In genomic region chr5:172052454-172053236, GRCh38 we compare ENCODE assay signal across 10 cellular contexts. TPM values are rescaled to one million over a fixed set of nuclear protein-coding genes. Genes with fewer than 3 reads are reported as not detected.
DNase-seq lines count a peak whose midpoint lies in the region; ATAC-seq and TF ChIP-seq lines count a peak whose summit lies in the region.
"Had no signal": no experiment of that assay in that cellular context is flagged by ENCODE, and none has a peak within 500 bp of the region (broad histone marks: within the 10 kb centered on the region; RNA-seq: fewer than 3 reads in every experiment).

No MANE protein-coding gene starts in this region.

- H4K91ac ChIP-seq in neuronal stem cell (ENCODE audit: low read depth, low read length, poor library complexity) = no peak overlapping the region

- no peak overlapping the region for H3K9ac ChIP-seq in neuronal stem cell (ENCODE audit: low read depth, low read length, poor library complexity)

- H3K4me3 ChIP-seq in fibroblast of the aortic adventitia (ENCODE audit: low read depth, low read length) (no peak overlapping the region), neuronal stem cell (ENCODE audit: low read length in 2 of 2) (no peak overlapping the region)
- H3K4me3 ChIP-seq: Peyer's patch had no signal

- ATAC-seq in HG03159 (IDR thresholded peaks at IDR 0.05; ENCODE audit: unreplicated experiment) = no peak
- ATAC-seq: activated CD8-positive, alpha-beta T cell treated with anti-CD3 and anti-CD28 coated beads, Interleukin-2, amount 10 ng/mL, durations not matched to agents 7 days and 5 days had no signal

- H2AK5ac ChIP-seq in neuronal stem cell (ENCODE audit: low read depth, low read length) = no peak overlapping the region

- H4K8ac ChIP-seq in neuronal stem cell (ENCODE audit: low read depth, low read length) = no peak overlapping the region

- peaks cover 0 to 10% of the 10 kb centered on the region in 2 donors for H3K36me3 ChIP-seq in neuronal stem cell (replicated peaks in 1 of 2; ENCODE audit: control insufficient read depth in 2 of 2, insufficient read depth in 2 of 2, low read length in 2 of 2)

- peak overlapping the region; percentile 29 for H3K18ac ChIP-seq in neuronal stem cell (ENCODE audit: low read length)

- H2BK15ac ChIP-seq in neuronal stem cell (ENCODE audit: low read length) = no peak overlapping the region

- no peak overlapping the region for H3K4me2 ChIP-seq in neuronal stem cell (ENCODE audit: insufficient read depth, low read length, poor library complexity, severe bottlenecking)

- H2BK120ac ChIP-seq in neuronal stem cell (ENCODE audit: low read depth, low read length) = no peak overlapping the region

- POLR2A ChIA-PET in RWPE1 (lab: Yijun Ruan, JAX; ENCODE audit: low non-redundant PET) = no interaction called here

- H3K4ac ChIP-seq in neuronal stem cell (ENCODE audit: low read length) = no peak overlapping the region

- no peak overlapping the region for H2BK5ac ChIP-seq in neuronal stem cell (ENCODE audit: low read length)

- peak; percentile 79 for DNase-seq in AG08396 (ENCODE audit: low spot score)
- DNase-seq in RWPE1 (ENCODE audit: low spot score) = no peak
- DNase-seq in fibroblast of the aortic adventitia (ENCODE audit: low read depth) = peak; percentile 94
- no peak for DNase-seq in neuronal stem cell (ENCODE audit: low spot score)
- no peak for DNase-seq in islet precursor cell
- DNase-seq in inferior parietal cortex (ENCODE audit: extremely low spot score) = no peak
- no peak for DNase-seq in SHP77 (lab: John Stamatoyannopoulos, UW)
- DNase-seq: activated CD8-positive, alpha-beta T cell treated with anti-CD3 and anti-CD28 coated beads, Interleukin-2, amount 10 ng/mL, durations not matched to agents 7 days and 5 days; Peyer's patch had no signal

- CTCF ChIA-PET in RWPE1 (lab: Yijun Ruan, JAX) = interaction anchor here (0.5 to 0.8 kb wide), 3 partner anchors 15 to 136 kb away, joined by 3 read pairs; no protein-coding TSS in a partner anchor

- H2AFZ ChIP-seq in neuronal stem cell (ENCODE audit: low read length) = peak overlapping the region; percentile 20

- H3K27ac ChIP-seq in RWPE1 = 0 out of 2 replicates have a peak overlapping the region, but pooled peaks have one; percentile 10
- no peak overlapping the region for H3K27ac ChIP-seq in neuronal stem cell (replicated peaks; ENCODE audit: low read length)
- H3K27ac ChIP-seq: Peyer's patch had no signal

- no peaks in the 10 kb centered on the region for H3K27me3 ChIP-seq in neuronal stem cell (ENCODE audit: control insufficient read depth in 3 of 3, insufficient read depth in 3 of 3, low read depth in 1 of 3, low read length in 3 of 3)
- H3K27me3 ChIP-seq: Peyer's patch had no signal

- TF ChIP-seq CTCF in RWPE1 (conservative IDR thresholded peaks at IDR 0.05; ENCODE audit: low read depth) (no peak), fibroblast of the aortic adventitia (IDR thresholded peaks at IDR 0.05; ENCODE audit: insufficient read depth, low read length) (peak; percentile 62)

- no CpG with 5 or more reads among the region's 19 CpGs for whole genome bisulfite sequencing in neuronal stem cell (ENCODE audit: extremely low coverage in 2 of 2, insufficient read length in 2 of 2, insufficient replicate concordance in 1 of 2), 2 donors

- peak overlapping the region; percentile 18 for H3K23ac ChIP-seq in neuronal stem cell (ENCODE audit: low read depth, low read length, poor library complexity)

- peaks cover 4% of the 10 kb centered on the region for H3K79me1 ChIP-seq in neuronal stem cell (ENCODE audit: low read depth, low read length)

- H3K4me1 ChIP-seq in neuronal stem cell (ENCODE audit: control insufficient read depth in 2 of 2, insufficient read depth in 1 of 2, low read depth in 1 of 2, low read length in 2 of 2) = peaks cover 3 to 6% of the 10 kb centered on the region in 2 donors
- H3K4me1 ChIP-seq: Peyer's patch had no signal

- no peak overlapping the region for H2BK12ac ChIP-seq in neuronal stem cell (ENCODE audit: low read length)

- peaks cover 0 to 4% of the 10 kb centered on the region in 2 donors for H3K9me3 ChIP-seq in neuronal stem cell (replicated peaks in 1 of 2; ENCODE audit: control insufficient read depth in 2 of 2, insufficient read depth in 1 of 2, low read depth in 1 of 2, low read length in 2 of 2)
- H3K9me3 ChIP-seq: Peyer's patch had no signal

- H3K14ac ChIP-seq in neuronal stem cell (ENCODE audit: low read length) = no peak overlapping the region

RNA-seq across cellular contexts. Expression of gene FBXW11, which starts 46.2 kb away (rescaled TPM):
- total RNA-seq in fibroblast of the aortic adventitia (ENCODE audit: low replicate concordance) = 64.8 and 68.4 TPM in 2 replicates
- polyA plus RNA-seq in neuronal stem cell (2013, experiment 1 of 2) = 51.4 TPM
- polyA plus RNA-seq in neuronal stem cell (2013, experiment 2 of 2) = 51.8 TPM

Comparison
In these comparisons a context has a peak if more than half of its experiments do, and no peak if none do; other contexts are left out.
1. DNase-seq: peak in AG08396 (single experiment) and fibroblast of the aortic adventitia (single experiment); none in RWPE1 (single experiment), neuronal stem cell (single experiment), islet precursor cell (single experiment), inferior parietal cortex (single experiment) and SHP77 (0 of 2).